In genomic region chr17:38716368-38717005, GRCh38 we compare ENCODE assay signal across 16 cellular contexts. TPM values are rescaled to one million over a fixed set of nuclear protein-coding genes. Genes with fewer than 3 reads are reported as not detected.
DNase-seq lines count a peak whose midpoint lies in the region; ATAC-seq, FAIRE-seq and TF ChIP-seq lines count a peak whose summit lies in the region.
"Had no signal": no experiment of that assay in that cellular context is flagged by ENCODE, and none has a peak within 500 bp of the region (broad histone marks: within the 10 kb centered on the region; RNA-seq: fewer than 3 reads in every experiment).

No MANE protein-coding gene starts in this region.

- H3K4me3 ChIP-seq in NT2/D1 (ENCODE audit: insufficient read length, low read depth), result no peak overlapping the region
- H3K4me3 ChIP-seq in GM12878, result no peak overlapping the region
- H3K4me3 ChIP-seq in naive thymus-derived CD4-positive, alpha-beta T cell (ENCODE audit: low read length), result no peak overlapping the region
- H3K4me3 ChIP-seq: A549, SJSA1 had no signal

- in situ Hi-C loops in GM12878 (cut with MboI), result no loop called here

- WGBS in GM12878 (ENCODE audit: insufficient coverage, insufficient replicate concordance, low lambda C conversion rate, missing lambda C conversion rate), result 95% methylated on average over 16 of the region's 18 CpGs

- TF ChIP-seq CTCF in GM12878 (IDR thresholded peaks at IDR 0.05 in 2 of 3, conservative IDR thresholded peaks at IDR 0.05 in 1 of 3; ENCODE audit: control insufficient read depth in 2 of 3, extremely low read depth in 1 of 3, insufficient read depth in 1 of 3, low read depth in 3 of 3, low read length in 3 of 3), result no peak

- H3K79me2 ChIP-seq in GM12878 (ENCODE audit: control insufficient read depth, insufficient read depth, low read length), result no peaks in the 10 kb centered on the region

- H3K4me2 ChIP-seq in GM12878 (ENCODE audit: control insufficient read depth, insufficient read depth), result no peak overlapping the region
- H3K4me2 ChIP-seq: A549 had no signal

- no peak; the same call in 1 of the 2 replicates for TF ChIP-seq POLR2A in GM12878 (IDR thresholded peaks at IDR 0.05; ENCODE audit: low read depth, low read length)

- no peaks in the 10 kb centered on the region for H3K9me3 ChIP-seq in NT2/D1 (ENCODE audit: insufficient read depth, low read length)
- H3K9me3 ChIP-seq in GM12878 (replicated peaks; ENCODE audit: control insufficient read depth, insufficient read depth, low read length), result no peaks in the 10 kb centered on the region
- H3K9me3 ChIP-seq in naive thymus-derived CD4-positive, alpha-beta T cell (ENCODE audit: control insufficient read depth in 2 of 3, low read length in 3 of 3), result no peaks in the 10 kb centered on the region
- H3K9me3 ChIP-seq: A549, SJSA1 had no signal

- H3K27ac ChIP-seq in GM12878 (ENCODE audit: control insufficient read depth, insufficient read depth), result no peak overlapping the region
- H3K27ac ChIP-seq in naive thymus-derived CD4-positive, alpha-beta T cell (ENCODE audit: low read depth, low read length), result no peak overlapping the region
- H3K27ac ChIP-seq: A549, SJSA1 had no signal

- DNase-seq in activated naive CD4-positive, alpha-beta T cell treated with anti-CD3 and anti-CD28 coated beads, Interleukin-2, amount 50 U/mL, for 72 hours (ENCODE audit: low spot score in 2 of 2), result no peak
- DNase-seq in activated naive CD4-positive, alpha-beta T cell treated with anti-CD3 and anti-CD28 coated beads, Interleukin-2, amount 10 ng/mL, durations not matched to agents 7 days and 5 days, result no peak
- no peak for DNase-seq in NT2/D1 (ENCODE audit: low read depth, low spot score)
- no peak for DNase-seq in GM12878 (ENCODE audit: low read depth, low spot score)
- DNase-seq in naive thymus-derived CD4-positive, alpha-beta T cell, result no peak
- DNase-seq in kidney tubule cell (ENCODE audit: low spot score), result no peak
- no peak for DNase-seq in AG20443 (ENCODE audit: low spot score)
- no peak for DNase-seq in T1000 (lab: John Stamatoyannopoulos, UW)
- DNase-seq: COR-L47, HCEC 1CT, KBM-7, NCI-H1436 treated with DMSO at 0.1 percent for 48 hours, NCI-H748 treated with DMSO at 0.1 percent for 48 hours had no signal

- peaks cover 4 to 24% of the 10 kb centered on the region in 2 donors for H3K36me3 Mint-ChIP-seq in activated naive CD4-positive, alpha-beta T cell treated with anti-CD3 and anti-CD28 coated beads, Interleukin-2, amount 50 U/mL, for 72 hours
- peaks cover 60% of the 10 kb centered on the region for H3K36me3 Mint-ChIP-seq in activated naive CD4-positive, alpha-beta T cell treated with anti-CD3 and anti-CD28 coated beads, Interleukin-2, amount 10 ng/mL, durations not matched to agents 7 days and 5 days
- H3K36me3 Mint-ChIP-seq in naive thymus-derived CD4-positive, alpha-beta T cell, result peaks cover 0 to 51% (median 22%) of the 10 kb centered on the region in 5 donors

- H3K4me1 ChIP-seq in NT2/D1 (ENCODE audit: insufficient read depth, insufficient read length) (peaks cover 20% of the 10 kb centered on the region), GM12878 (ENCODE audit: control insufficient read depth, insufficient read depth, low read length) (peaks cover 10% of the 10 kb centered on the region)
- H3K4me1 ChIP-seq in naive thymus-derived CD4-positive, alpha-beta T cell (ENCODE audit: control insufficient read depth in 2 of 2, insufficient read depth in 2 of 2, low read length in 2 of 2), result peaks cover 0 to 3% of the 10 kb centered on the region in 2 donors
- H3K4me1 ChIP-seq: SJSA1 had no signal

- H3K36me3 ChIP-seq in NT2/D1 (ENCODE audit: insufficient read depth, insufficient read length, low read length) (peaks cover 17% of the 10 kb centered on the region), GM12878 (ENCODE audit: control insufficient read depth in 2 of 2, insufficient read depth in 2 of 2, low read length in 1 of 2) (peaks cover 11 to 14% of the 10 kb centered on the region in 2 experiments)
- peaks cover 25 to 99% (median 33%) of the 10 kb centered on the region in 3 experiments for H3K36me3 ChIP-seq in naive thymus-derived CD4-positive, alpha-beta T cell (ENCODE audit: control insufficient read depth in 2 of 3, insufficient read depth in 3 of 3, low read length in 3 of 3)

- RAD21 ChIA-PET in GM12878 (lab: Charles Lee; ENCODE audit: unreplicated experiment), result no interaction called here

- H3K27me3 ChIP-seq in NT2/D1 (ENCODE audit: insufficient read depth, insufficient read length), result peaks cover 3% of the 10 kb centered on the region
- H3K27me3 ChIP-seq in GM12878 (replicated peaks in 1 of 2; ENCODE audit: control insufficient read depth in 2 of 2, insufficient read depth in 2 of 2, low read length in 1 of 2), result no peaks in the 10 kb centered on the region
- H3K27me3 ChIP-seq in naive thymus-derived CD4-positive, alpha-beta T cell (ENCODE audit: control insufficient read depth in 2 of 2, insufficient read depth in 2 of 2, low read length in 2 of 2), result no peaks in the 10 kb centered on the region
- H3K27me3 ChIP-seq: SJSA1 had no signal

- H3K9me3 Mint-ChIP-seq in activated naive CD4-positive, alpha-beta T cell treated with anti-CD3 and anti-CD28 coated beads, Interleukin-2, amount 50 U/mL, for 72 hours, result no peaks in the 10 kb centered on the region
- no peaks in the 10 kb centered on the region for H3K9me3 Mint-ChIP-seq in activated naive CD4-positive, alpha-beta T cell treated with anti-CD3 and anti-CD28 coated beads, Interleukin-2, amount 10 ng/mL, durations not matched to agents 7 days and 5 days
- no peaks in the 10 kb centered on the region for H3K9me3 Mint-ChIP-seq in naive thymus-derived CD4-positive, alpha-beta T cell

- SMC1A ChIA-PET in GM12878 (lab: Charles Lee; ENCODE audit: uncharacterized antibody, unreplicated experiment), result interaction anchor here (1.0 kb wide), 1 partner anchor 39 kb away, joined by 3 read pairs; no protein-coding TSS in a partner anchor

- H3K9ac ChIP-seq in NT2/D1 (ENCODE audit: insufficient read length, low read depth) (peak overlapping the region; percentile 21), GM12878 (ENCODE audit: control insufficient read depth, insufficient read depth, low read length) (no peak overlapping the region)

- no peaks in the 10 kb centered on the region for H4K20me1 ChIP-seq in GM12878 (ENCODE audit: control insufficient read depth, insufficient read depth)

- intact Hi-C loops in GM12878 (cut with micrococcal nuclease; ENCODE audit: unreplicated experiment), result no loop called here
- intact Hi-C loops in naive thymus-derived CD4-positive, alpha-beta T cell (cut with micrococcal nuclease), result no loop called here

- no peak for TF ChIP-seq EP300 in GM12878 (IDR thresholded peaks at IDR 0.05; ENCODE audit: borderline replicate concordance in 1 of 2, control insufficient read depth in 1 of 2, low read depth in 2 of 2, low read length in 2 of 2)

- H3K4me1 Mint-ChIP-seq in activated naive CD4-positive, alpha-beta T cell treated with anti-CD3 and anti-CD28 coated beads, Interleukin-2, amount 10 ng/mL, durations not matched to agents 7 days and 5 days, result peaks cover 45% of the 10 kb centered on the region
- peaks cover 18 to 48% (median 36%) of the 10 kb centered on the region in 7 donors for H3K4me1 Mint-ChIP-seq in naive thymus-derived CD4-positive, alpha-beta T cell

- H3K27ac Mint-ChIP-seq in activated naive CD4-positive, alpha-beta T cell treated with anti-CD3 and anti-CD28 coated beads, Interleukin-2, amount 50 U/mL, for 72 hours, result peak overlapping the region; percentile 86 to 96
- no peak overlapping the region for H3K27ac Mint-ChIP-seq in activated naive CD4-positive, alpha-beta T cell treated with anti-CD3 and anti-CD28 coated beads, Interleukin-2, amount 10 ng/mL, durations not matched to agents 7 days and 5 days
- peak overlapping the region in 6 of 9 donors; percentile 47 to 81 (median 76) for H3K27ac Mint-ChIP-seq in naive thymus-derived CD4-positive, alpha-beta T cell

- no peak for FAIRE-seq in GM12878 (lab: Jason Lieb, UNC)
- FAIRE-seq: A549 had no signal

- TF ChIP-seq RAD21 in GM12878 (IDR thresholded peaks at IDR 0.05; ENCODE audit: insufficient read depth, low read depth, low read length), result no peak

- CTCF ChIA-PET in activated naive CD4-positive, alpha-beta T cell treated with anti-CD3 and anti-CD28 coated beads, Interleukin-2, amount 10 ng/mL, durations not matched to agents 7 days and 5 days (lab: Charles Lee), result interaction anchor here (0.7 to 2.6 kb wide), 3 partner anchors 9 to 18 kb away, joined by 3 to 13 read pairs (median 5); partner anchors contain the start of gene CISD3
- CTCF ChIA-PET in GM12878 (lab: Yijun Ruan, JAX), result interaction anchor here (0.6 to 2.8 kb wide), 3 partner anchors 19 to 158 kb away, joined by 3 to 11 read pairs (median 3); no protein-coding TSS in a partner anchor
- CTCF ChIA-PET in naive thymus-derived CD4-positive, alpha-beta T cell (lab: Charles Lee), result interaction anchor here (1.1 to 1.2 kb wide), 2 partner anchors 12 to 18 kb away, joined by 4 to 6 read pairs; no protein-coding TSS in a partner anchor

- no peak overlapping the region for H3K4me3 Mint-ChIP-seq in activated naive CD4-positive, alpha-beta T cell treated with anti-CD3 and anti-CD28 coated beads, Interleukin-2, amount 10 ng/mL, durations not matched to agents 7 days and 5 days
- peak overlapping the region in 1 of 10 donors; percentile 41 for H3K4me3 Mint-ChIP-seq in naive thymus-derived CD4-positive, alpha-beta T cell
- H3K4me3 Mint-ChIP-seq: CD14-positive monocyte had no signal

- TSS peak; percentile 56 for BruUV-seq in GM12878 (replicated peaks; lab: Mats Ljungman, UMichigan)

- no peak for ATAC-seq in activated naive CD4-positive, alpha-beta T cell treated with anti-CD3 and anti-CD28 coated beads, Interleukin-2, amount 50 U/mL, for 72 hours
- no peak for ATAC-seq in GM12878
- no peak for ATAC-seq in naive thymus-derived CD4-positive, alpha-beta T cell
- ATAC-seq: A549 had no signal

- no peak overlapping the region for H2AFZ ChIP-seq in GM12878 (ENCODE audit: control insufficient read depth, low read depth, low read length)

- POLR2A ChIA-PET in GM12878 (lab: Charles Lee), result no interaction called here
- POLR2A ChIA-PET in naive thymus-derived CD4-positive, alpha-beta T cell (lab: Charles Lee), result interaction anchor here (0.9 to 15.9 kb wide), 5 partner anchors 8 to 15 kb away, joined by 4 to 317 read pairs (median 4); partner anchors contain the start of gene MLLT6

- no peaks in the 10 kb centered on the region for H3K27me3 Mint-ChIP-seq in activated naive CD4-positive, alpha-beta T cell treated with anti-CD3 and anti-CD28 coated beads, Interleukin-2, amount 10 ng/mL, durations not matched to agents 7 days and 5 days
- no peaks in the 10 kb centered on the region for H3K27me3 Mint-ChIP-seq in naive thymus-derived CD4-positive, alpha-beta T cell

RNA-seq across cellular contexts. Expression of gene MLLT6, which starts 11.4 kb away (rescaled TPM):
- total RNA-seq in activated naive CD4-positive, alpha-beta T cell treated with anti-CD3 and anti-CD28 coated beads, Interleukin-2, amount 50 U/mL, for 72 hours, result 100 to 1,000 TPM; 204 to 288 TPM
- 281 and 323 TPM in 2 replicates for total RNA-seq in GM12878 (2013; cell fraction: nucleolus; rRNA removed)
- total RNA-seq in GM12878 (2014; rRNA removed) (44.2 and 46.0 TPM in 2 replicates), GM12878 (2014; rRNA removed; fragmentation: Illumina TruSeq; extraction: Trizol) (29.0 and 31.2 TPM in 2 replicates), GM12878 (2021) (89.0 and 105 TPM in 2 replicates)
- polyA plus RNA-seq in GM12878 (2011; ENCODE audit: low read depth), result 26.0 TPM
- polyA plus RNA-seq in GM12878 (2011; rRNA removed) (33.8 and 47.5 TPM in 2 replicates), GM12878 (2014; fragmentation: Illumina TruSeq; extraction: Trizol) (35.2 and 43.6 TPM in 2 replicates), GM12878 (2014; fragmentation: Nextera tagmentation; extraction: Ambion mirVana) (1 to 10 TPM; 4.8 to 4.9 TPM), GM12878 (2014; rRNA removed) (75.7 and 82.4 TPM in 2 replicates), GM12878 (2016; fragmentation: Nextera tagmentation; extraction: Ambion mirVana) (1 to 10 TPM; 7.2 to 8.2 TPM)
- polyA plus RNA-seq in GM12878 (2011; cell fraction: cytosol; rRNA removed), result 31.7 and 44.9 TPM in 2 replicates
- 244 and 265 TPM in 2 replicates for polyA plus RNA-seq in GM12878 (2011; cell fraction: nucleus; rRNA removed)
- polyA plus RNA-seq in GM12878 (2012), result 55.5 and 60.9 TPM in 2 replicates
- polyA minus RNA-seq in GM12878 (2011; rRNA and poly(A)+ RNA removed), result 59.4 and 104 TPM in 2 replicates
- polyA minus RNA-seq in GM12878 (2011; cell fraction: cytosol; rRNA and poly(A)+ RNA removed), result 30.6 and 31.9 TPM in 2 replicates
- 72.8 and 128 TPM in 2 replicates for polyA minus RNA-seq in GM12878 (2011; cell fraction: nucleus; rRNA and poly(A)+ RNA removed)
- 100 to 1,000 TPM; 287 to 533 (median 384) TPM for total RNA-seq in naive thymus-derived CD4-positive, alpha-beta T cell
- 10 to 100 TPM; 10.2 to 11.7 TPM for polyA plus RNA-seq in naive thymus-derived CD4-positive, alpha-beta T cell

RNA-seq across cellular contexts. Expression of gene CISD3, which starts 13.7 kb away (rescaled TPM):
- 10 to 100 TPM; 32.7 to 40.7 TPM for total RNA-seq in activated naive CD4-positive, alpha-beta T cell treated with anti-CD3 and anti-CD28 coated beads, Interleukin-2, amount 50 U/mL, for 72 hours
- total RNA-seq in GM12878 (2013; cell fraction: nucleolus; rRNA removed), result 1.1 and 2.4 TPM in 2 replicates
- total RNA-seq in GM12878 (2014; rRNA removed) (6.7 and 9.0 TPM in 2 replicates), GM12878 (2014; rRNA removed; fragmentation: Illumina TruSeq; extraction: Trizol) (4.3 and 7.3 TPM in 2 replicates), GM12878 (2021) (25.4 and 28.5 TPM in 2 replicates)
- polyA plus RNA-seq in GM12878 (2011; ENCODE audit: low read depth), result 2.6 TPM
- polyA plus RNA-seq in GM12878 (2011; rRNA removed) (3.9 and 6.0 TPM in 2 replicates), GM12878 (2014; fragmentation: Illumina TruSeq; extraction: Trizol) (2.9 and 4.3 TPM in 2 replicates), GM12878 (2014; fragmentation: Nextera tagmentation; extraction: Ambion mirVana) (1 to 10 TPM; 2.6 to 5.3 TPM), GM12878 (2014; rRNA removed) (23.5 and 24.1 TPM in 2 replicates), GM12878 (2016; fragmentation: Nextera tagmentation; extraction: Ambion mirVana) (10 to 100 TPM; 34.1 to 38.1 TPM)
- polyA plus RNA-seq in GM12878 (2011; cell fraction: cytosol; rRNA removed), result 3.7 and 9.2 TPM in 2 replicates
- polyA plus RNA-seq in GM12878 (2011; cell fraction: nucleus; rRNA removed), result 3.8 and 5.0 TPM in 2 replicates
- polyA plus RNA-seq in GM12878 (2012), result 5.9 and 6.7 TPM in 2 replicates
- 1.0 and 2.7 TPM in 2 replicates for polyA minus RNA-seq in GM12878 (2011; rRNA and poly(A)+ RNA removed)
- 0.83 and 1.1 TPM in 2 replicates for polyA minus RNA-seq in GM12878 (2011; cell fraction: cytosol; rRNA and poly(A)+ RNA removed)
- polyA minus RNA-seq in GM12878 (2011; cell fraction: nucleus; rRNA and poly(A)+ RNA removed), result 2.2 and 2.7 TPM in 2 replicates
- total RNA-seq in naive thymus-derived CD4-positive, alpha-beta T cell, result 10 to 100 TPM in 3 of 5 experiments, 1 to 10 TPM in 2; 8.0 to 39.6 (median 12.9) TPM
- polyA plus RNA-seq in naive thymus-derived CD4-positive, alpha-beta T cell, result 10 to 100 TPM; 33.0 to 39.0 TPM

RNA-seq across cellular contexts. Expression of gene PCGF2, which starts 31.6 kb away (rescaled TPM):
- total RNA-seq in activated naive CD4-positive, alpha-beta T cell treated with anti-CD3 and anti-CD28 coated beads, Interleukin-2, amount 50 U/mL, for 72 hours, result 1 to 10 TPM; 3.1 to 6.9 TPM
- total RNA-seq in GM12878 (2013; cell fraction: nucleolus; rRNA removed), result 12.2 and 12.6 TPM in 2 replicates
- total RNA-seq in GM12878 (2014; rRNA removed) (3.7 and 4.5 TPM in 2 replicates), GM12878 (2014; rRNA removed; fragmentation: Illumina TruSeq; extraction: Trizol) (2.7 and 3.1 TPM in 2 replicates), GM12878 (2021) (35.6 and 40.4 TPM in 2 replicates)
- 4.3 TPM for polyA plus RNA-seq in GM12878 (2011; ENCODE audit: low read depth)
- polyA plus RNA-seq in GM12878 (2011; rRNA removed) (7.9 and 15.1 TPM in 2 replicates), GM12878 (2014; fragmentation: Illumina TruSeq; extraction: Trizol) (6.4 and 10.1 TPM in 2 replicates), GM12878 (2014; fragmentation: Nextera tagmentation; extraction: Ambion mirVana) (1 to 10 TPM; 3.1 to 9.8 TPM), GM12878 (2014; rRNA removed) (14.2 and 15.5 TPM in 2 replicates), GM12878 (2016; fragmentation: Nextera tagmentation; extraction: Ambion mirVana) (1 to 10 TPM; 3.0 to 4.1 TPM)
- 19.1 and 22.0 TPM in 2 replicates for polyA plus RNA-seq in GM12878 (2011; cell fraction: cytosol; rRNA removed)
- polyA plus RNA-seq in GM12878 (2011; cell fraction: nucleus; rRNA removed), result 63.1 and 79.6 TPM in 2 replicates
- polyA plus RNA-seq in GM12878 (2012), result 12.7 TPM in 2 replicates
- polyA minus RNA-seq in GM12878 (2011; rRNA and poly(A)+ RNA removed), result 9.5 and 13.7 TPM in 2 replicates
- polyA minus RNA-seq in GM12878 (2011; cell fraction: cytosol; rRNA and poly(A)+ RNA removed), result 16.6 and 20.1 TPM in 2 replicates
- 6.2 and 14.6 TPM in 2 replicates for polyA minus RNA-seq in GM12878 (2011; cell fraction: nucleus; rRNA and poly(A)+ RNA removed)
- 1 to 10 TPM in 1 of 5 experiments, under 1 TPM in 1, not detected in 3; 0.34 to 2.7 TPM for total RNA-seq in naive thymus-derived CD4-positive, alpha-beta T cell
- under 1 TPM in 1 of 2 donors, not detected in 1; 0.09 TPM for polyA plus RNA-seq in naive thymus-derived CD4-positive, alpha-beta T cell
- polyA plus RNA-seq: CD14-positive monocyte had no signal

RNA-seq across cellular contexts. Expression of gene PSMB3, which starts 36.1 kb away (rescaled TPM):
- total RNA-seq in activated naive CD4-positive, alpha-beta T cell treated with anti-CD3 and anti-CD28 coated beads, Interleukin-2, amount 50 U/mL, for 72 hours, result 100 to 1,000 TPM; 339 to 405 TPM
- 29.4 and 31.3 TPM in 2 replicates for total RNA-seq in GM12878 (2013; cell fraction: nucleolus; rRNA removed)
- 420 and 425 TPM in 2 replicates for total RNA-seq in GM12878 (2014; rRNA removed)
- total RNA-seq in GM12878 (2014; rRNA removed; fragmentation: Illumina TruSeq; extraction: Trizol), result 331 and 348 TPM in 2 replicates
- 298 and 300 TPM in 2 replicates for total RNA-seq in GM12878 (2021)
- polyA plus RNA-seq in GM12878 (2011; ENCODE audit: low read depth), result 132 TPM
- polyA plus RNA-seq in GM12878 (2011; rRNA removed), result 295 and 448 TPM in 2 replicates
- 846 and 874 TPM in 2 replicates for polyA plus RNA-seq in GM12878 (2011; cell fraction: cytosol; rRNA removed)
- polyA plus RNA-seq in GM12878 (2011; cell fraction: nucleus; rRNA removed), result 298 and 385 TPM in 2 replicates
- polyA plus RNA-seq in GM12878 (2012), result 170 and 184 TPM in 2 replicates
- 277 and 353 TPM in 2 replicates for polyA plus RNA-seq in GM12878 (2014; fragmentation: Illumina TruSeq; extraction: Trizol)
- 1,000 to 10,000 TPM; 1,622 to 2,130 TPM for polyA plus RNA-seq in GM12878 (2014; fragmentation: Nextera tagmentation; extraction: Ambion mirVana)
- polyA plus RNA-seq in GM12878 (2014; rRNA removed), result 499 and 533 TPM in 2 replicates
- 100 to 1,000 TPM; 612 to 643 TPM for polyA plus RNA-seq in GM12878 (2016; fragmentation: Nextera tagmentation; extraction: Ambion mirVana)
- 289 and 473 TPM in 2 replicates for polyA minus RNA-seq in GM12878 (2011; rRNA and poly(A)+ RNA removed)
- polyA minus RNA-seq in GM12878 (2011; cell fraction: cytosol; rRNA and poly(A)+ RNA removed), result 93.5 and 120 TPM in 2 replicates
- polyA minus RNA-seq in GM12878 (2011; cell fraction: nucleus; rRNA and poly(A)+ RNA removed), result 44.1 and 76.5 TPM in 2 replicates
- total RNA-seq in naive thymus-derived CD4-positive, alpha-beta T cell, result 100 to 1,000 TPM in 2 of 5 experiments, 10 to 100 TPM in 3; 60.8 to 287 (median 92.1) TPM
- polyA plus RNA-seq in naive thymus-derived CD4-positive, alpha-beta T cell, result 100 to 1,000 TPM; 382 to 410 TPM

RNA-seq across cellular contexts. Expression of gene EPOP, which starts 41.7 kb away (rescaled TPM):
- total RNA-seq in activated naive CD4-positive, alpha-beta T cell treated with anti-CD3 and anti-CD28 coated beads, Interleukin-2, amount 50 U/mL, for 72 hours, result 10 to 100 TPM; 27.5 to 31.3 TPM
- 2.3 and 2.9 TPM in 2 replicates for total RNA-seq in GM12878 (2013; cell fraction: nucleolus; rRNA removed)
- total RNA-seq in GM12878 (2014; rRNA removed) (4.8 and 5.0 TPM in 2 replicates), GM12878 (2014; rRNA removed; fragmentation: Illumina TruSeq; extraction: Trizol) (3.3 and 3.6 TPM in 2 replicates), GM12878 (2021) (9.0 and 9.7 TPM in 2 replicates)
- polyA plus RNA-seq in GM12878 (2011; ENCODE audit: low read depth), result 1.6 TPM
- polyA plus RNA-seq in GM12878 (2011; rRNA removed) (7.7 and 8.2 TPM in 2 replicates), GM12878 (2014; fragmentation: Illumina TruSeq; extraction: Trizol) (3.9 and 4.0 TPM in 2 replicates), GM12878 (2014; fragmentation: Nextera tagmentation; extraction: Ambion mirVana) (1 to 10 TPM in 1 of 2 experiments, under 1 TPM in 1; 0.53 to 1.4 TPM), GM12878 (2014; rRNA removed) (5.9 and 6.3 TPM in 2 replicates), GM12878 (2016; fragmentation: Nextera tagmentation; extraction: Ambion mirVana) (1 to 10 TPM; 1.6 to 2.2 TPM)
- polyA plus RNA-seq in GM12878 (2011; cell fraction: cytosol; rRNA removed), result 8.4 and 11.0 TPM in 2 replicates
- polyA plus RNA-seq in GM12878 (2011; cell fraction: nucleus; rRNA removed), result 6.4 and 8.4 TPM in 2 replicates
- 5.3 and 5.8 TPM in 2 replicates for polyA plus RNA-seq in GM12878 (2012)
- 5.6 and 8.5 TPM in 2 replicates for polyA minus RNA-seq in GM12878 (2011; rRNA and poly(A)+ RNA removed)
- polyA minus RNA-seq in GM12878 (2011; cell fraction: cytosol; rRNA and poly(A)+ RNA removed), result 5.2 and 7.2 TPM in 2 replicates
- polyA minus RNA-seq in GM12878 (2011; cell fraction: nucleus; rRNA and poly(A)+ RNA removed), result 3.0 and 4.8 TPM in 2 replicates
- 10 to 100 TPM in 1 of 5 experiments, under 1 TPM in 4; 0.19 to 13.4 (median 0.34) TPM for total RNA-seq in naive thymus-derived CD4-positive, alpha-beta T cell
- not detected for polyA plus RNA-seq in naive thymus-derived CD4-positive, alpha-beta T cell
- polyA plus RNA-seq: CD14-positive monocyte had no signal
